Comparison of ENCODE assay signal across 13 cellular contexts in the genomic region with DNA sequence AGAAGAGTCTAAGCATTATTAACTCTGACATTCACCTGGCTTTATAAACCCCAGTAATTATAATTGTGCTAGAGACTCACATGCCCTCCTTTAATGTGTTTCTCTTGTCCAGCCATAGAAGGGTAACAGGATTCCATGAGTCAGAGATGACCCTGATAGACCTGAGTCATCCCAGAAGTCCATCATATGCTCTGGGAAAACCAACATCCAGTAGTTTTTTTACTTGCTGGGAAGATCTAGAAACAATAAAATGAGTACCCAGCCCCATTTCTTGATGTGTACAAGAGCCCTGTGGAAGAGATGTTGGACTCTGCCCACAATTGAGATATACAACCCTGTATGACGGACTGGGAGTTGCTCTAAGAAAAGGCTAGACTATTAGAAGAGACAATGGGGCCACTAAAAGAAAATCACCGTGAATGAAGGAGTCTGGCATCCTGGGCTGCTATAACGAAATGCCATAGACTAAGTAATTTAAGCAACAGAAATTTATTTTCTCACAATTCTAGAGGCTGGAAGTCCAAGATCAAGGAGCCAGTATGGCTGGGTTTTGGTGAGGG. TPM values are rescaled to one million over a fixed set of nuclear protein-coding genes. Genes with fewer than 3 reads are reported as not detected.
DNase-seq lines count a peak whose midpoint lies in the region; ATAC-seq and TF ChIP-seq lines count a peak whose summit lies in the region.
"Had no signal": no experiment of that assay in that cellular context is flagged by ENCODE, and none has a peak within 500 bp of the region (broad histone marks: within the 10 kb centered on the region; RNA-seq: fewer than 3 reads in every experiment).

No MANE protein-coding gene starts in this region.

- H3K4me3 Mint-ChIP-seq in glutamatergic neuron (ENCODE audit: unreplicated experiment) (no peak overlapping the region), chondrocyte (ENCODE audit: unreplicated experiment) (no peak overlapping the region)
- no peak overlapping the region for H3K4me3 Mint-ChIP-seq in activated CD4-positive, alpha-beta T cell treated with anti-CD3 and anti-CD28 coated beads, Interleukin-2, amount 10 ng/mL, durations not matched to agents 7 days and 5 days
- H3K4me3 Mint-ChIP-seq: naive B cell had no signal

- no peak overlapping the region for H3K23ac ChIP-seq in mesendoderm (ENCODE audit: low read length)

- H4K8ac ChIP-seq in mesendoderm (ENCODE audit: low read depth, low read length) = no peak overlapping the region

- H3K36me3 Mint-ChIP-seq in glutamatergic neuron (ENCODE audit: unreplicated experiment) (peaks cover 7% of the 10 kb centered on the region), chondrocyte (ENCODE audit: low read depth) (no peaks in the 10 kb centered on the region)
- H3K36me3 Mint-ChIP-seq in activated CD4-positive, alpha-beta T cell treated with anti-CD3 and anti-CD28 coated beads, Interleukin-2, amount 10 ng/mL, durations not matched to agents 7 days and 5 days (ENCODE audit: low read depth) = no peaks in the 10 kb centered on the region
- H3K36me3 Mint-ChIP-seq: naive B cell had no signal

- H3K79me2 ChIP-seq in ACC112 (ENCODE audit: control insufficient read depth, insufficient read depth, low read length, unreplicated experiment) = no peaks in the 10 kb centered on the region
- H3K79me2 ChIP-seq in mesendoderm (ENCODE audit: control insufficient read depth, insufficient read depth, low read length) = no peaks in the 10 kb centered on the region

- WGBS in mesendoderm (ENCODE audit: extremely low coverage, insufficient coverage, low lambda C conversion rate) = no CpG with 5 or more reads among the region's 3 CpGs

- no peak overlapping the region for H3K9ac ChIP-seq in mesendoderm (ENCODE audit: low read length)

- peak; percentile 92 for DNase-seq in M059J (ENCODE audit: low read depth)
- DNase-seq in cardiac fibroblast (ENCODE audit: low read depth in 2 of 2) = peak; percentile 41 to 71
- DNase-seq in mesendoderm = no peak
- no peak for DNase-seq in glutamatergic neuron
- no peak for DNase-seq in activated CD4-positive, alpha-beta T cell treated with anti-CD3 and anti-CD28 coated beads, Interleukin-2, amount 10 ng/mL, durations not matched to agents 7 days and 5 days
- DNase-seq in chondrocyte (ENCODE audit: low spot score) = no peak
- DNase-seq: AML-193; heart left ventricle; naive B cell; NCI-H345; stimulated activated CD4-positive, alpha-beta T cell treated with anti-CD3 and anti-CD28 coated beads, Interleukin-4, amount 100 ng/mL, for 1 hour had no signal

- peaks cover 14% of the 10 kb centered on the region for H3K4me1 ChIP-seq in ACC112 (ENCODE audit: control insufficient read depth, insufficient read depth, low read length, unreplicated experiment)
- peaks cover 6% of the 10 kb centered on the region for H3K4me1 ChIP-seq in mesendoderm (ENCODE audit: control insufficient read depth, low read depth, low read length)
- H3K4me1 ChIP-seq: heart left ventricle had no signal

- peak overlapping the region; percentile 82 for H3K27ac ChIP-seq in ACC112 (ENCODE audit: low read depth, low read length)
- H3K27ac ChIP-seq in mesendoderm (ENCODE audit: low read depth, low read length) = no peak overlapping the region

- H2BK5ac ChIP-seq in mesendoderm (ENCODE audit: low read length) = no peak overlapping the region

- H3K27ac Mint-ChIP-seq in glutamatergic neuron (ENCODE audit: unreplicated experiment) (no peak overlapping the region), chondrocyte (ENCODE audit: unreplicated experiment) (no peak overlapping the region)
- no peak overlapping the region for H3K27ac Mint-ChIP-seq in activated CD4-positive, alpha-beta T cell treated with anti-CD3 and anti-CD28 coated beads, Interleukin-2, amount 10 ng/mL, durations not matched to agents 7 days and 5 days

- no peak overlapping the region for H2AFZ ChIP-seq in ACC112 (ENCODE audit: low read length, unreplicated experiment)

- H3K18ac ChIP-seq in mesendoderm (ENCODE audit: low read length) = peak overlapping the region; percentile 28

- H3K27me3 Mint-ChIP-seq in glutamatergic neuron (ENCODE audit: unreplicated experiment) = no peaks in the 10 kb centered on the region
- H3K27me3 Mint-ChIP-seq in activated CD4-positive, alpha-beta T cell treated with anti-CD3 and anti-CD28 coated beads, Interleukin-2, amount 10 ng/mL, durations not matched to agents 7 days and 5 days = peaks cover 2% of the 10 kb centered on the region
- no peaks in the 10 kb centered on the region for H3K27me3 Mint-ChIP-seq in chondrocyte (ENCODE audit: low read depth)

- H2BK15ac ChIP-seq in mesendoderm (replicated peaks; ENCODE audit: low read depth) = no peak overlapping the region

- H4K5ac ChIP-seq in mesendoderm (ENCODE audit: low read length) = no peak overlapping the region

- POLR2A ChIA-PET in activated CD4-positive, alpha-beta T cell treated with anti-CD3 and anti-CD28 coated beads, Interleukin-2, amount 10 ng/mL, durations not matched to agents 7 days and 5 days (lab: Charles Lee) = no interaction called here

- no peak overlapping the region for H3K4me3 ChIP-seq in ACC112 (ENCODE audit: low read depth, low read length)
- no peak overlapping the region for H3K4me3 ChIP-seq in cardiac fibroblast (replicated peaks in 1 of 2; ENCODE audit: low read depth in 2 of 2, low read length in 2 of 2)
- no peak overlapping the region for H3K4me3 ChIP-seq in mesendoderm (ENCODE audit: low read length)
- H3K4me3 ChIP-seq: heart left ventricle had no signal

- H3K4me2 ChIP-seq in mesendoderm (ENCODE audit: low read length) = no peak overlapping the region

- TF ChIP-seq CTCF in cardiac fibroblast (IDR thresholded peaks at IDR 0.05; ENCODE audit: low read depth, low read length) = no peak
- TF ChIP-seq CTCF in glutamatergic neuron (IDR thresholded peaks at IDR 0.05; ENCODE audit: partially characterized antibody, unreplicated experiment) = no peak
- no peak for TF ChIP-seq CTCF in chondrocyte (IDR thresholded peaks at IDR 0.05)

- no peaks in the 10 kb centered on the region for H3K36me3 ChIP-seq in ACC112 (ENCODE audit: insufficient read depth, low read length)
- no peaks in the 10 kb centered on the region for H3K36me3 ChIP-seq in mesendoderm (ENCODE audit: control insufficient read depth, insufficient read depth, low read length)
- H3K36me3 ChIP-seq: heart left ventricle had no signal

- H3K9me3 Mint-ChIP-seq in glutamatergic neuron (ENCODE audit: unreplicated experiment) (peaks cover 2% of the 10 kb centered on the region), chondrocyte (ENCODE audit: low read depth) (no peaks in the 10 kb centered on the region)
- no peaks in the 10 kb centered on the region for H3K9me3 Mint-ChIP-seq in activated CD4-positive, alpha-beta T cell treated with anti-CD3 and anti-CD28 coated beads, Interleukin-2, amount 10 ng/mL, durations not matched to agents 7 days and 5 days
- H3K9me3 Mint-ChIP-seq: naive B cell had no signal

- ATAC-seq in GM21528 (IDR thresholded peaks at IDR 0.05; ENCODE audit: low FRiP score, unreplicated experiment) = no peak

- no peak overlapping the region for H2AK5ac ChIP-seq in mesendoderm (ENCODE audit: low read length)

- H3K56ac ChIP-seq in mesendoderm (ENCODE audit: low read length) = no peak overlapping the region

- no peak overlapping the region for H2BK120ac ChIP-seq in mesendoderm (ENCODE audit: low read depth, low read length)

- H3K27me3 ChIP-seq in ACC112 (ENCODE audit: insufficient read depth, low read length) = no peaks in the 10 kb centered on the region
- H3K27me3 ChIP-seq in mesendoderm (ENCODE audit: insufficient read depth, low read length, poor library complexity) = no peaks in the 10 kb centered on the region
- H3K27me3 ChIP-seq: heart left ventricle had no signal

- CTCF ChIA-PET in activated CD4-positive, alpha-beta T cell treated with anti-CD3 and anti-CD28 coated beads, Interleukin-2, amount 10 ng/mL, durations not matched to agents 7 days and 5 days (lab: Charles Lee) = interaction anchor here (1.0 to 2.9 kb wide), 2 partner anchors 8 to 12 kb away, joined by 3 to 10 read pairs; no protein-coding TSS in a partner anchor

- no peaks in the 10 kb centered on the region for H3K79me1 ChIP-seq in mesendoderm (ENCODE audit: low read length)

- H3K4ac ChIP-seq in mesendoderm (ENCODE audit: low read depth, low read length) = no peak overlapping the region

- H3K4me1 Mint-ChIP-seq in glutamatergic neuron (ENCODE audit: low read depth, unreplicated experiment) (no peaks in the 10 kb centered on the region), chondrocyte (ENCODE audit: low read depth) (peaks cover 13% of the 10 kb centered on the region)
- H3K4me1 Mint-ChIP-seq in activated CD4-positive, alpha-beta T cell treated with anti-CD3 and anti-CD28 coated beads, Interleukin-2, amount 10 ng/mL, durations not matched to agents 7 days and 5 days = no peaks in the 10 kb centered on the region
- H3K4me1 Mint-ChIP-seq: naive B cell had no signal

RNA-seq across cellular contexts. Expression of a gene that starts 22.3 kb away (rescaled TPM):
- total RNA-seq in M059J (2014; rRNA removed; shearing (Covaris generic)) = 24.4 and 29.3 TPM in 2 replicates
- polyA plus RNA-seq in mesendoderm (2013, experiment 1 of 2) = 36.5 TPM
- 37.8 TPM for polyA plus RNA-seq in mesendoderm (2013, experiment 2 of 2)
- total RNA-seq in glutamatergic neuron (ENCODE audit: unreplicated experiment) (50.2 TPM), chondrocyte (41.7 to 49.8 TPM (median 43.9 TPM) in 3 replicates)
- total RNA-seq in activated CD4-positive, alpha-beta T cell treated with anti-CD3 and anti-CD28 coated beads, Interleukin-2, amount 10 ng/mL, durations not matched to agents 7 days and 5 days = 10 to 100 TPM; 46.6 to 48.0 TPM

RNA-seq across cellular contexts. Expression of a gene that starts 56.9 kb away (rescaled TPM):
- 39.5 and 57.2 TPM in 2 replicates for total RNA-seq in M059J (2014; rRNA removed; shearing (Covaris generic))
- 152 TPM for polyA plus RNA-seq in mesendoderm (2013, experiment 1 of 2)
- polyA plus RNA-seq in mesendoderm (2013, experiment 2 of 2) = 139 TPM
- total RNA-seq in glutamatergic neuron (ENCODE audit: unreplicated experiment) (337 TPM), chondrocyte (122 to 145 TPM (median 123 TPM) in 3 replicates)
- 100 to 1,000 TPM; 111 to 129 TPM for total RNA-seq in activated CD4-positive, alpha-beta T cell treated with anti-CD3 and anti-CD28 coated beads, Interleukin-2, amount 10 ng/mL, durations not matched to agents 7 days and 5 days

Comparison
In these comparisons a context has a peak if more than half of its experiments do, and no peak if none do; other contexts are left out.
1. DNase-seq: peak in M059J (single experiment) and cardiac fibroblast (2 of 2); none in mesendoderm (single experiment), glutamatergic neuron (single experiment), activated CD4-positive, alpha-beta T cell treated with anti-CD3 and anti-CD28 coated beads, Interleukin-2, amount 10 ng/mL, durations not matched to agents 7 days and 5 days (single experiment) and chondrocyte (single experiment).